34 cellular contexts compared by ENCODE assay signal in genomic region chr10:57494481-57494880, GRCh38.
"Had no signal": no experiment of that assay in that cellular context is flagged by ENCODE, and none has a peak within 500 bp of the region (broad histone marks: within the 10 kb centered on the region; RNA-seq: fewer than 3 reads in every experiment).

No MANE protein-coding gene starts in this region.

- H3K4me3 ChIP-seq: MG63 had no signal

- DNase-seq: Karpas-422, Kasumi-1, MG63, MM.1S, MV-4-11, NCI-H1048, NCI-H1092, NCI-H1092 treated with DMSO at 0.1 percent for 48 hours, NCI-H1105, NCI-H1105 treated with DMSO at 0.1 percent for 48 hours, NCI-H1417, NCI-H1417 treated with DMSO at 0.1 percent for 48 hours, NCI-H1436, NCI-H1436 treated with DMSO at 0.1 percent for 48 hours, NCI-H146, NCI-H1694, NCI-H1694 treated with DMSO at 0.1 percent for 48 hours, NCI-H187, NCI-H187 treated with DMSO at 0.1 percent for 48 hours, NCI-H1930, NCI-H2029, NCI-H2029 treated with DMSO at 0.1 percent for 48 hours, NCI-H2081 treated with DMSO at 0.1 percent for 48 hours, NCI-H2107, NCI-H2171, NCI-H2171 treated with DMSO at 0.1 percent for 48 hours, NCI-H2227 treated with DMSO at 0.1 percent for 48 hours, NCI-H226, NCI-H345, NCI-H446, NCI-H446 treated with DMSO at 0.1 percent for 48 hours, NCI-H510A, NCI-H510A treated with DMSO at 0.1 percent for 48 hours, NCI-H524 had no signal

- H3K27me3 ChIP-seq: MG63 had no signal

- H3K9me3 ChIP-seq: MG63 had no signal

- H3K36me3 ChIP-seq: MG63 had no signal
